ENCODE assay signal across 8 cellular contexts in genomic region chrX:43949669-43950068, GRCh38. TPM values are rescaled to one million over a fixed set of nuclear protein-coding genes. Genes with fewer than 3 reads are reported as not detected.
DNase-seq lines count a peak whose midpoint lies in the region; ATAC-seq and TF ChIP-seq lines count a peak whose summit lies in the region.

No MANE protein-coding gene starts in this region.

- no peaks in the 10 kb centered on the region for H3K9me3 ChIP-seq in GM23248 (ENCODE audit: low read depth)
- no peaks in the 10 kb centered on the region for H3K9me3 ChIP-seq in endodermal cell (ENCODE audit: control insufficient read depth, low read length)
- no peaks in the 10 kb centered on the region for H3K9me3 ChIP-seq in neural cell (ENCODE audit: low read length)

- no peak for ATAC-seq in HG03432 (IDR thresholded peaks at IDR 0.05; ENCODE audit: unreplicated experiment)

- H3K4me1 ChIP-seq in GM23248 (ENCODE audit: insufficient read depth) (no peaks in the 10 kb centered on the region), endodermal cell (ENCODE audit: control insufficient read depth, insufficient read depth, low read length) (no peaks in the 10 kb centered on the region)

- no peaks in the 10 kb centered on the region for H3K36me3 Mint-ChIP-seq in endodermal cell (ENCODE audit: low read depth)

- H3K4me2 ChIP-seq in GM23248 (ENCODE audit: unreplicated experiment), result no peak overlapping the region
- H3K4me2 ChIP-seq in neural cell (ENCODE audit: low read length), result no peak overlapping the region

- H3K4me3 ChIP-seq in GM23248, result no peak overlapping the region
- no peak overlapping the region for H3K4me3 ChIP-seq in endodermal cell (ENCODE audit: low read length)
- no peak overlapping the region for H3K4me3 ChIP-seq in neural cell (ENCODE audit: low read length)

- peak; percentile 34 for TF ChIP-seq RAD21 in neural cell (conservative IDR thresholded peaks at IDR 0.05)

- H4K20me1 ChIP-seq in GM23248 (ENCODE audit: insufficient read depth), result no peaks in the 10 kb centered on the region
- H4K20me1 ChIP-seq in neural cell (ENCODE audit: insufficient read depth), result no peaks in the 10 kb centered on the region

- H3K79me2 ChIP-seq in GM23248 (ENCODE audit: insufficient read depth) (no peaks in the 10 kb centered on the region), neural cell (replicated peaks; ENCODE audit: insufficient read depth, low read length) (no peaks in the 10 kb centered on the region)

- 3 to 4% methylated on average over 10 to 14 of the region's 15 CpGs for WGBS in GM23248 (ENCODE audit: low coverage in 1 of 2, low lambda C conversion rate in 2 of 2, missing lambda C conversion rate in 2 of 2), 2 experiments
- WGBS in endodermal cell (ENCODE audit: insufficient coverage in 1 of 2, insufficient read length in 1 of 2), 2 experiments, result 10% methylated on average over 15 of the region's 15 CpGs; no CpG with 5 or more reads in 1 of the 2 experiments

- H3K4me3 Mint-ChIP-seq in endodermal cell, result no peak overlapping the region

- peaks cover 47% of the 10 kb centered on the region for H3K27me3 Mint-ChIP-seq in endodermal cell (ENCODE audit: insufficient read depth)

- H3K27me3 ChIP-seq in GM23248 (replicated peaks; ENCODE audit: insufficient read depth), result no peaks in the 10 kb centered on the region
- H3K27me3 ChIP-seq in endodermal cell (ENCODE audit: control insufficient read depth, insufficient read depth, low read length, poor library complexity, severe bottlenecking), result peaks cover 10% of the 10 kb centered on the region
- no peaks in the 10 kb centered on the region for H3K27me3 ChIP-seq in neural cell (ENCODE audit: insufficient read depth, low read depth, low read length)

- DNase-seq in GM23248, result peak; percentile 42
- DNase-seq in activated CD4-positive, alpha-beta T cell treated with anti-CD3 and anti-CD28 coated beads for 4 hours, result peak; percentile 13 to 20
- DNase-seq in endodermal cell, result peak; percentile 89
- no peak for DNase-seq in NCI-H1436 (lab: John Stamatoyannopoulos, UW)
- DNase-seq in NCI-H187 (lab: John Stamatoyannopoulos, UW), result no peak

- no peaks in the 10 kb centered on the region for H3F3A ChIP-seq in GM23248 (ENCODE audit: insufficient read depth)
- no peaks in the 10 kb centered on the region for H3F3A ChIP-seq in neural cell (ENCODE audit: insufficient read depth, low read length, poor library complexity, severe bottlenecking)

- H3K9ac ChIP-seq in GM23248 (no peak overlapping the region), endodermal cell (ENCODE audit: extremely low read depth, low read length, poor library complexity, severe bottlenecking) (no peak overlapping the region), neural cell (ENCODE audit: low read length) (no peak overlapping the region)

- H2AFZ ChIP-seq in GM23248, result no peak overlapping the region
- H2AFZ ChIP-seq in neural cell (ENCODE audit: low read depth, low read length), result no peak overlapping the region

- H3K27ac Mint-ChIP-seq in endodermal cell, result no peak overlapping the region

- TF ChIP-seq CTCF in 22Rv1 (IDR thresholded peaks at IDR 0.05) (peak; percentile 79), endodermal cell (conservative IDR thresholded peaks at IDR 0.05) (peak; percentile 73), neural cell (IDR thresholded peaks at IDR 0.05; ENCODE audit: poor library complexity, severe bottlenecking) (peak; percentile 50)

- H3K9me2 ChIP-seq in GM23248 (ENCODE audit: insufficient read depth) (no peaks in the 10 kb centered on the region), neural cell (ENCODE audit: insufficient read depth, low read length) (no peaks in the 10 kb centered on the region)

- peaks cover 7% of the 10 kb centered on the region for H3K4me1 Mint-ChIP-seq in endodermal cell

- peaks cover 57% of the 10 kb centered on the region for H3K9me3 Mint-ChIP-seq in endodermal cell

- TF ChIP-seq EP300 in neural cell (conservative IDR thresholded peaks at IDR 0.05; ENCODE audit: poor library complexity, severe bottlenecking), result no peak

- in situ Hi-C loops in GM23248 (cut with MboI), result loop anchor here (25.0 kb wide), 1 partner anchor 1113 kb away; no protein-coding TSS in a partner anchor

- H3K27ac ChIP-seq in 22Rv1 (no peak overlapping the region), GM23248 (no peak overlapping the region), endodermal cell (ENCODE audit: low read depth, low read length) (no peak overlapping the region), neural cell (ENCODE audit: low read length) (no peak overlapping the region)

- H3K36me3 ChIP-seq in GM23248 (ENCODE audit: low read depth) (no peaks in the 10 kb centered on the region), endodermal cell (ENCODE audit: control insufficient read depth, insufficient read depth, low read length) (no peaks in the 10 kb centered on the region), neural cell (ENCODE audit: insufficient read depth, low read length) (no peaks in the 10 kb centered on the region)

TF ChIP-seq in neural cell, 6 proteins besides CTCF, POLR2A, EP300 and RAD21:
- no peak for TF ChIP-seq MXI1 (conservative IDR thresholded peaks at IDR 0.05; ENCODE audit: poor library complexity, severe bottlenecking)
- TF ChIP-seq EZH2 (IDR thresholded peaks at IDR 0.05; ENCODE audit: borderline replicate concordance, insufficient read depth, low read length, poor library complexity, severe bottlenecking), result no peak
- TF ChIP-seq POLR2AphosphoS5 (IDR thresholded peaks at IDR 0.05), result no peak
- TF ChIP-seq SMC3 (conservative IDR thresholded peaks at IDR 0.05; ENCODE audit: poor library complexity), result no peak
- TF ChIP-seq REST (IDR thresholded peaks at IDR 0.05; ENCODE audit: borderline replicate concordance), result no peak
- TF ChIP-seq TAF1 (IDR thresholded peaks at IDR 0.05; ENCODE audit: low read depth), result no peak

RNA-seq across cellular contexts. Expression of gene NDP, which starts 23.5 kb away (rescaled TPM):
- total RNA-seq in GM23248 (2014; rRNA removed; shearing (Covaris generic)), result 0.13 and 0.22 TPM in 2 replicates
- polyA plus RNA-seq in GM23248 (2016; fragmentation: Nextera tagmentation; extraction: Ambion mirVana) (0.42 and 0.79 TPM in 2 replicates), neural cell (34.1 and 43.6 TPM in 2 replicates)
- total RNA-seq in endodermal cell, result not detected
- polyA plus RNA-seq in endodermal cell (2013, experiment 1 of 2), result 2.2 TPM
- polyA plus RNA-seq in endodermal cell (2013, experiment 2 of 2), result 1.6 TPM
- 28.7 and 35.3 TPM in 2 replicates for polyA minus RNA-seq in neural cell

Comparison
In these comparisons a context has a peak if more than half of its experiments do, and no peak if none do; other contexts are left out.
1. DNase-seq: peak in GM23248 (single experiment), activated CD4-positive, alpha-beta T cell treated with anti-CD3 and anti-CD28 coated beads for 4 hours (2 of 2) and endodermal cell (single experiment); none in NCI-H1436 (single experiment) and NCI-H187 (0 of 2).
2. Peak in every context shown above with its lines, with median percentiles within 50 percentile points of each other: CTCF ChIP-seq.